Comparison of ENCODE assay signal across 8 cellular contexts in the genomic region with DNA sequence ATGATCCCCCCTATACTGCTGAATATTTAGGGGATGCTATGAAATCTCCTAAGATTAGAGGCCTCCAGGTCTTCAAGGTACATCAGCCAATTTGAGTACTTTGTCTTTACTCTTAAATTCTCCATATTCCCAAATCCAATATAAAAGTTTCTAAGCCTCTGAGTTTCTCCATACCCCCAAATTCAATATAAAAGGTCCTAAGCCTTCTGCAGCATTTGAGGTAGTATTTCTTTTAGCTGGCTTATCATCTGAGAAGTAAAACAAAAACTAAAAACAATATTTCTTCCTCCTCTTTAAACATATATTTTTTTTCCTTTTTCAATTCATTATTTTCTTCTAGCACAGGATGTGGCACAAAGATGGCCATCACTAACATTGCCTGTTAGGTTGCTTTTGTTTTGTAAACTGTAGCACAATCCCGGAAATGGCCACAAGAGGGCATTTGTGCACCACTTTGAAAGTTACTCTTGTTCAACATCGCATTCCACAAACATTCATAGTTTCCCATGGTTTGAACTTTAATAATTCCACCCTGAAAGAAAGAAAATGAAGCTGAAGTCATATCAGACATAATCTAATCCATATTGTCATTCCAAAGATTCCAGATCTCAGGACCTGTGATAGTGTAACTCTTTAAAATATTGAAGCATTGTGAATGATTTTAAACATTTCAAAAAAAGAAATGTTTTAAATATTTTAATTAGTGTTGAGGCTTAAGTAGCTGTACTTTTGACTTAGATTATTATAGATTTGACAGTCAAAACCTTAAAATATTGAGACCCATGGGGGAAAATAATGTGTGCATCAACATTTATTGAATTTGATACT. TPM values are rescaled to one million over a fixed set of nuclear protein-coding genes. Genes with fewer than 3 reads are reported as not detected.
DNase-seq lines count a peak whose midpoint lies in the region; ATAC-seq and TF ChIP-seq lines count a peak whose summit lies in the region.

No MANE protein-coding gene starts in this region.

- H4K20me1 ChIP-seq in GM23338 (replicated peaks; ENCODE audit: insufficient read depth) (no peaks in the 10 kb centered on the region), KMS-11 (ENCODE audit: insufficient read depth) (no peaks in the 10 kb centered on the region)

- H4K91ac ChIP-seq in mesenchymal stem cell (ENCODE audit: low read length): no peak overlapping the region

- DNase-seq in SKM-1 treated with dmso at 0.1 percent for 144 hours (lab: John Stamatoyannopoulos, UW; ENCODE audit: unreplicated experiment): peak; percentile 35
- DNase-seq in SKM-1 (lab: John Stamatoyannopoulos, UW; ENCODE audit: unreplicated experiment): no peak
- DNase-seq in GM23338 (ENCODE audit: low spot score): peak; percentile 84
- DNase-seq in UCSD-AML1 (lab: John Stamatoyannopoulos, UW; ENCODE audit: unreplicated experiment): peak; percentile 27
- peak in 9 of 10 donors; percentile 25 to 86 (median 54) for DNase-seq in dorsolateral prefrontal cortex
- DNase-seq in mesenchymal stem cell: peak; percentile 59
- DNase-seq in stimulated activated CD8-positive, alpha-beta memory T cell treated with anti-CD3 and anti-CD28 coated beads, Interleukin-7, amount 100 ng/mL, for 4 hours (ENCODE audit: low read depth in 2 of 2): peak; percentile 2 to 9

- H3K4me2 ChIP-seq in GM23338: no peak overlapping the region
- H3K4me2 ChIP-seq in KMS-11: 0 out of 2 replicates have a peak overlapping the region, but pooled peaks have one; percentile 6
- no peak overlapping the region for H3K4me2 ChIP-seq in mesenchymal stem cell (ENCODE audit: low read length, poor library complexity, severe bottlenecking)

- no peak overlapping the region for H3K27ac Mint-ChIP-seq in GM23338

- peaks cover 3% of the 10 kb centered on the region; the same call in 1 of the 2 replicates for H3K9me2 ChIP-seq in GM23338 (ENCODE audit: insufficient read depth)

- no peak overlapping the region for H2BK12ac ChIP-seq in mesenchymal stem cell (ENCODE audit: low read length in 2 of 2)

- peaks cover 19% of the 10 kb centered on the region; the same call in 1 of the 2 replicates for H3F3A ChIP-seq in GM23338 (replicated peaks; ENCODE audit: low read depth)

- H3K23ac ChIP-seq in mesenchymal stem cell (ENCODE audit: low read length in 2 of 2): no peak overlapping the region

- H3K9me3 Mint-ChIP-seq in GM23338: no peaks in the 10 kb centered on the region

- no peak overlapping the region for H2BK120ac ChIP-seq in mesenchymal stem cell (ENCODE audit: low read depth, low read length)

- H2AK5ac ChIP-seq in mesenchymal stem cell (ENCODE audit: low read length, severe bottlenecking): no peak overlapping the region

- H3K9ac ChIP-seq in KMS-11 (no peak overlapping the region), mesenchymal stem cell (ENCODE audit: low read length) (no peak overlapping the region)

- H3K9me3 ChIP-seq in mesenchymal stem cell (ENCODE audit: control insufficient read depth, low read length): no peaks in the 10 kb centered on the region

- H3K27me3 ChIP-seq in GM23338 (ENCODE audit: insufficient read depth): no peaks in the 10 kb centered on the region
- H3K27me3 ChIP-seq in KMS-11 (ENCODE audit: insufficient read depth, low read depth): no peaks in the 10 kb centered on the region
- H3K27me3 ChIP-seq in dorsolateral prefrontal cortex: peaks cover 0 to 6% (median 0%) of the 10 kb centered on the region in 45 donors
- H3K27me3 ChIP-seq in mesenchymal stem cell (ENCODE audit: control insufficient read depth in 1 of 2, insufficient read depth in 1 of 2, low read length in 2 of 2): peaks cover 4 to 15% of the 10 kb centered on the region in 2 experiments

- no peak overlapping the region for H2BK15ac ChIP-seq in mesenchymal stem cell (ENCODE audit: low read depth, poor library complexity, severe bottlenecking)

- no peak overlapping the region for H3K14ac ChIP-seq in mesenchymal stem cell (ENCODE audit: low read length in 2 of 2)

- H2AFZ ChIP-seq in GM23338: no peak overlapping the region
- no peak overlapping the region for H2AFZ ChIP-seq in KMS-11 (ENCODE audit: low read depth)
- no peak overlapping the region for H2AFZ ChIP-seq in mesenchymal stem cell (ENCODE audit: low read depth, low read length)

- peak; percentile 6 for ATAC-seq in GM23338

- TF ChIP-seq CTCF in GM23338 (conservative IDR thresholded peaks at IDR 0.05; ENCODE audit: low read depth in 2 of 2) (peak; percentile 89 to 92), KMS-11 (conservative IDR thresholded peaks at IDR 0.05; ENCODE audit: low read depth, low read length) (peak; percentile 86), dorsolateral prefrontal cortex (IDR thresholded peaks at IDR 0.05 in 54 of 56, conservative IDR thresholded peaks at IDR 0.05 in 2 of 56; ENCODE audit: low read depth in 1 of 56, partially characterized antibody in 56 of 56) (peak; percentile 68 to 92 (median 85))

- intact Hi-C loops in dorsolateral prefrontal cortex (cut with DNase I): no loop called here

- 15% methylated on average over 2 of the region's 2 CpGs for WGBS in mesenchymal stem cell

- peaks cover 2% of the 10 kb centered on the region for H3K27me3 Mint-ChIP-seq in GM23338 (ENCODE audit: insufficient read depth, low read depth, poor library complexity)

- H3K4me3 ChIP-seq in GM23338 (no peak overlapping the region), KMS-11 (IDR thresholded peaks at IDR 0.05; ENCODE audit: insufficient read depth, low read depth, low read length) (no peak overlapping the region), dorsolateral prefrontal cortex (no peak overlapping the region), mesenchymal stem cell (ENCODE audit: insufficient read depth in 1 of 2, low read depth in 1 of 2, low read length in 2 of 2) (no peak overlapping the region)

- H3K4ac ChIP-seq in mesenchymal stem cell (ENCODE audit: low read depth in 1 of 2, low read length in 2 of 2): no peak overlapping the region

- peaks cover 13% of the 10 kb centered on the region; the same call in 2 of the 3 replicates for H3K36me3 Mint-ChIP-seq in GM23338 (ENCODE audit: low read depth)

- H4K8ac ChIP-seq in mesenchymal stem cell (ENCODE audit: low read length): no peak overlapping the region

- no peak overlapping the region for H3K4me3 Mint-ChIP-seq in GM23338

- H3K36me3 ChIP-seq in GM23338 (ENCODE audit: insufficient read depth): no peaks in the 10 kb centered on the region; the same call in 1 of the 2 replicates
- H3K36me3 ChIP-seq in KMS-11 (ENCODE audit: insufficient read depth): no peaks in the 10 kb centered on the region
- no peaks in the 10 kb centered on the region for H3K36me3 ChIP-seq in mesenchymal stem cell (ENCODE audit: control insufficient read depth in 1 of 2, insufficient read depth in 2 of 2, low read depth in 1 of 2, low read length in 2 of 2)

- H3K4me1 ChIP-seq in GM23338 (ENCODE audit: insufficient read depth) (peaks cover 47% of the 10 kb centered on the region), KMS-11 (ENCODE audit: low read depth, poor library complexity, severe bottlenecking) (peaks cover 4% of the 10 kb centered on the region), mesenchymal stem cell (ENCODE audit: control insufficient read depth, insufficient read depth, low read depth, low read length) (no peaks in the 10 kb centered on the region)

- no peak overlapping the region for H2BK5ac ChIP-seq in mesenchymal stem cell (ENCODE audit: low read depth, low read length, poor library complexity, severe bottlenecking)

- H3K18ac ChIP-seq in mesenchymal stem cell (ENCODE audit: low read depth in 1 of 2, low read length in 2 of 2): no peak overlapping the region

- no peaks in the 10 kb centered on the region for H3K79me1 ChIP-seq in mesenchymal stem cell (replicated peaks; ENCODE audit: low read length, poor library complexity, severe bottlenecking)

- H3K4me1 Mint-ChIP-seq in GM23338: peaks cover 55% of the 10 kb centered on the region

- H3K27ac ChIP-seq in GM23338 (ENCODE audit: low read depth) (peak overlapping the region; percentile 92), KMS-11 (no peak overlapping the region), dorsolateral prefrontal cortex (no peak overlapping the region), mesenchymal stem cell (ENCODE audit: low read length, poor library complexity, severe bottlenecking) (no peak overlapping the region)

- no peaks in the 10 kb centered on the region for H3K79me2 ChIP-seq in GM23338 (replicated peaks; ENCODE audit: insufficient read depth)
- H3K79me2 ChIP-seq in KMS-11 (ENCODE audit: insufficient read depth, low read depth): no peaks in the 10 kb centered on the region

TF ChIP-seq in GM23338, 12 proteins besides CTCF, POLR2A, EP300 and RAD21 (continues in another document):
- no peak for TF ChIP-seq JUNB (IDR thresholded peaks at IDR 0.05; ENCODE audit: unreplicated experiment)

RNA-seq across cellular contexts. Expression of gene SCGB3A2, which starts 21.0 kb away (rescaled TPM):
- 27.0 and 36.1 TPM in 2 replicates for total RNA-seq in GM23338 (2014; rRNA removed; shearing (Covaris generic))
- 251 and 256 TPM in 2 replicates for polyA plus RNA-seq in GM23338 (2016; fragmentation: Nextera tagmentation; extraction: Ambion mirVana)
- total RNA-seq in dorsolateral prefrontal cortex: 1 to 10 TPM in 1 of 120 experiments, under 1 TPM in 1, not detected in 118; 0.83 to 1.0 TPM
- not detected for polyA plus RNA-seq in mesenchymal stem cell (2013, experiment 1 of 2)
- polyA plus RNA-seq in mesenchymal stem cell (2013, experiment 2 of 2): not detected

RNA-seq across cellular contexts. Expression of gene SPINK1, which starts 26.0 kb away (rescaled TPM):
- total RNA-seq in GM23338 (2014; rRNA removed; shearing (Covaris generic)): not detected in 2 replicates
- polyA plus RNA-seq in GM23338 (2016; fragmentation: Nextera tagmentation; extraction: Ambion mirVana): 0.82 and 0.90 TPM in 2 replicates
- total RNA-seq in dorsolateral prefrontal cortex: not detected
- not detected for polyA plus RNA-seq in mesenchymal stem cell (2013, experiment 1 of 2)
- not detected for polyA plus RNA-seq in mesenchymal stem cell (2013, experiment 2 of 2)

RNA-seq across cellular contexts. Expression of gene C5orf46, which starts 48.8 kb away (rescaled TPM):
- total RNA-seq in GM23338 (2014; rRNA removed; shearing (Covaris generic)): not detected in 2 replicates
- polyA plus RNA-seq in GM23338 (2016; fragmentation: Nextera tagmentation; extraction: Ambion mirVana): 0.40 and 0.42 TPM in 2 replicates
- total RNA-seq in dorsolateral prefrontal cortex: not detected
- not detected for polyA plus RNA-seq in mesenchymal stem cell (2013, experiment 1 of 2)
- polyA plus RNA-seq in mesenchymal stem cell (2013, experiment 2 of 2): not detected

Comparison
In these comparisons a context has a peak if more than half of its experiments do, and no peak if none do; other contexts are left out.
1. RNA of gene SCGB3A2, which starts 21.0 kb away (total RNA-seq): 27.0 to 36.1 TPM in GM23338; 0.83 to 1.0 TPM in dorsolateral prefrontal cortex; every median in the first group is over 10 times any median in the second.
2. Peak in every context shown above with its lines, with median percentiles within 50 percentile points of each other: CTCF ChIP-seq.